ENCODE assay signal across 11 cellular contexts in genomic region chr16:65119905-65120341, GRCh38. TPM values are rescaled to one million over a fixed set of nuclear protein-coding genes. Genes with fewer than 3 reads are reported as not detected.
DNase-seq lines count a peak whose midpoint lies in the region; ATAC-seq and TF ChIP-seq lines count a peak whose summit lies in the region.
"Had no signal": no experiment of that assay in that cellular context is flagged by ENCODE, and none has a peak within 500 bp of the region (broad histone marks: within the 10 kb centered on the region; RNA-seq: fewer than 3 reads in every experiment).

No MANE protein-coding gene starts in this region.

- H3K14ac ChIP-seq in trophoblast cell (ENCODE audit: low read length) = peak overlapping the region; percentile 56

- H3K79me1 ChIP-seq in trophoblast cell (ENCODE audit: low read length) = peaks cover 36% of the 10 kb centered on the region

- POLR2A ChIA-PET in SK-N-SH (lab: Yijun Ruan, JAX) = no interaction called here

- no peak overlapping the region for H3K27ac Mint-ChIP-seq in stimulated activated naive CD8-positive, alpha-beta T cell treated with anti-CD3 and anti-CD28 coated beads, Interleukin-15, amount 100 ng/mL, for 72 hours

- 46% methylated on average over 8 of the region's 8 CpGs for WGBS in SK-N-SH (ENCODE audit: low lambda C conversion rate)
- no CpG with 5 or more reads among the region's 8 CpGs for WGBS in trophoblast cell (ENCODE audit: extremely low coverage, insufficient coverage, insufficient read length)

- H3K9me3 ChIP-seq in SK-N-SH = no peaks in the 10 kb centered on the region
- no peaks in the 10 kb centered on the region for H3K9me3 ChIP-seq in trophoblast cell (ENCODE audit: insufficient read depth, low read depth, low read length)

- H3K27me3 ChIP-seq in SK-N-SH (ENCODE audit: insufficient read depth) (no peaks in the 10 kb centered on the region), trophoblast cell (ENCODE audit: insufficient read depth, low read length) (peaks cover 5% of the 10 kb centered on the region)

- peak overlapping the region; percentile 64 for H2BK5ac ChIP-seq in trophoblast cell (ENCODE audit: low read depth, low read length, poor library complexity)

- no peak overlapping the region for H2AFZ ChIP-seq in SK-N-SH (ENCODE audit: low read depth)
- no peak overlapping the region for H2AFZ ChIP-seq in trophoblast cell (ENCODE audit: insufficient read depth, low read length, poor library complexity)

- H3K4ac ChIP-seq in trophoblast cell (ENCODE audit: low read depth, low read length) = peak overlapping the region; percentile 98

- H3K9me2 ChIP-seq in SK-N-SH = no peaks in the 10 kb centered on the region

- peaks cover 55% of the 10 kb centered on the region for H3K27me3 Mint-ChIP-seq in stimulated activated naive CD8-positive, alpha-beta T cell treated with anti-CD3 and anti-CD28 coated beads, Interleukin-15, amount 100 ng/mL, for 72 hours

- TF ChIP-seq EP300 in SK-N-SH (IDR thresholded peaks at IDR 0.05; ENCODE audit: borderline replicate concordance in 1 of 2, low read depth in 1 of 2, low read length in 1 of 2) = no peak

- TF ChIP-seq CTCF in AG09319 (IDR thresholded peaks at IDR 0.05; ENCODE audit: low read depth, low read length) (no peak), SK-N-SH (IDR thresholded peaks at IDR 0.05) (no peak)

- no peak overlapping the region for H2AK5ac ChIP-seq in trophoblast cell (ENCODE audit: low read length)

- H4K8ac ChIP-seq in trophoblast cell (ENCODE audit: low read depth, low read length) = peak overlapping the region; percentile 52

- H3K18ac ChIP-seq in trophoblast cell (ENCODE audit: low read length) = peak overlapping the region; percentile 91

- H3K4me3 ChIP-seq in SK-N-SH (ENCODE audit: low read depth in 2 of 2, low read length in 1 of 2) = peak overlapping the region; percentile 83 to 90
- peak overlapping the region; percentile 69 for H3K4me3 ChIP-seq in trophoblast cell (ENCODE audit: low read depth, low read length)

- H3K27ac ChIP-seq in SK-N-SH (ENCODE audit: low read depth in 2 of 2, low read length in 1 of 2) = peak overlapping the region; percentile 84 to 97
- peak overlapping the region; percentile 87 for H3K27ac ChIP-seq in trophoblast cell (ENCODE audit: low read depth, low read length)

- DNase-seq in AG09319 (ENCODE audit: extremely low read depth, low read depth) = peak; percentile 55
- no peak for DNase-seq in SK-N-SH
- peak; percentile 18 for DNase-seq in glomerular visceral epithelial cell (ENCODE audit: extremely low spot score)
- no peak for DNase-seq in trophoblast cell
- DNase-seq in GM19240 (ENCODE audit: insufficient read length, low spot score) = no peak
- DNase-seq in stimulated activated naive CD8-positive, alpha-beta T cell treated with anti-CD3 and anti-CD28 coated beads, Interleukin-15, amount 100 ng/mL, for 72 hours = no peak
- DNase-seq in effector CD8-positive, alpha-beta T cell (lab: John Stamatoyannopoulos, UW) = no peak
- DNase-seq: activated T-cell treated with anti-CD3 and anti-CD28 coated beads, Interleukin-2, amount 50 U/mL, for 48 hours; COR-L47 had no signal

- H3K36me3 ChIP-seq in SK-N-SH (replicated peaks in 1 of 2; ENCODE audit: control insufficient read depth in 1 of 2, insufficient read depth in 2 of 2, low read length in 1 of 2) (peaks cover 15 to 30% of the 10 kb centered on the region in 2 experiments), trophoblast cell (ENCODE audit: control insufficient read depth in 1 of 2, insufficient read depth in 2 of 2, low read length in 2 of 2) (peaks cover 0 to 11% of the 10 kb centered on the region in 2 experiments)

- peak overlapping the region; percentile 34 for H4K91ac ChIP-seq in trophoblast cell (ENCODE audit: low read depth, low read length)

- H4K20me1 ChIP-seq in SK-N-SH (ENCODE audit: insufficient read depth) = peaks cover 42% of the 10 kb centered on the region

- H3K4me3 Mint-ChIP-seq in stimulated activated naive CD8-positive, alpha-beta T cell treated with anti-CD3 and anti-CD28 coated beads, Interleukin-15, amount 100 ng/mL, for 72 hours = no peak overlapping the region

- TF ChIP-seq RAD21 in SK-N-SH (IDR thresholded peaks at IDR 0.05; ENCODE audit: low read length) = no peak

- H3K79me2 ChIP-seq in SK-N-SH (ENCODE audit: insufficient read depth) (peaks cover 85% of the 10 kb centered on the region), trophoblast cell (ENCODE audit: control insufficient read depth, insufficient read depth, low read length, poor library complexity) (peaks cover 31% of the 10 kb centered on the region)

- no peak overlapping the region for H3K23ac ChIP-seq in trophoblast cell (ENCODE audit: low read length)

- H3F3A ChIP-seq in SK-N-SH (replicated peaks; ENCODE audit: insufficient read depth) = peaks cover 26% of the 10 kb centered on the region

- H3K9me3 Mint-ChIP-seq in stimulated activated naive CD8-positive, alpha-beta T cell treated with anti-CD3 and anti-CD28 coated beads, Interleukin-15, amount 100 ng/mL, for 72 hours = no peaks in the 10 kb centered on the region

- H3K9ac ChIP-seq in SK-N-SH (peak overlapping the region; percentile 94), trophoblast cell (ENCODE audit: low read length) (peak overlapping the region; percentile 97)

- H4K12ac ChIP-seq in trophoblast cell (ENCODE audit: low read depth, low read length) = no peak overlapping the region

- H3K4me2 ChIP-seq in SK-N-SH = peak overlapping the region; percentile 83
- peak overlapping the region; percentile 86 for H3K4me2 ChIP-seq in trophoblast cell (ENCODE audit: low read length)

- H2BK12ac ChIP-seq in trophoblast cell (ENCODE audit: low read length) = peak overlapping the region; percentile 63

- peak overlapping the region; percentile 20 for H2BK120ac ChIP-seq in trophoblast cell (ENCODE audit: insufficient read depth, low read length, poor library complexity)

- H3K4me1 Mint-ChIP-seq in stimulated activated naive CD8-positive, alpha-beta T cell treated with anti-CD3 and anti-CD28 coated beads, Interleukin-15, amount 100 ng/mL, for 72 hours = no peaks in the 10 kb centered on the region

- peaks cover 31 to 42% of the 10 kb centered on the region in 2 experiments for H3K4me1 ChIP-seq in SK-N-SH (ENCODE audit: control insufficient read depth in 1 of 2, insufficient read depth in 2 of 2, low read depth in 1 of 2, low read length in 1 of 2)
- peaks cover 7 to 15% of the 10 kb centered on the region in 2 experiments for H3K4me1 ChIP-seq in trophoblast cell (ENCODE audit: control insufficient read depth in 1 of 2, insufficient read depth in 2 of 2, low read length in 2 of 2)

- ATAC-seq in HG02981 (IDR thresholded peaks at IDR 0.05; ENCODE audit: unreplicated experiment) = no peak
- no peak for ATAC-seq in stimulated activated naive CD8-positive, alpha-beta T cell treated with anti-CD3 and anti-CD28 coated beads, Interleukin-15, amount 100 ng/mL, for 72 hours
- ATAC-seq: Panc1 had no signal

- CTCF ChIA-PET in SK-N-SH (lab: Yijun Ruan, JAX) = interaction anchor here (1.7 kb wide), 1 partner anchor 1659 kb away, joined by 7 read pairs; no protein-coding TSS in a partner anchor

TF ChIP-seq in SK-N-SH, 30 proteins besides CTCF, POLR2A, EP300 and RAD21:
- peak; percentile 13 for TF ChIP-seq TAF1 (IDR thresholded peaks at IDR 0.05; ENCODE audit: borderline replicate concordance, low read depth, low read length)
- no peak for TF ChIP-seq MEF2A (IDR thresholded peaks at IDR 0.05; ENCODE audit: borderline replicate concordance, low read depth)

RNA-seq across cellular contexts. Expression of gene CDH11, which starts 1.9 kb away (rescaled TPM):
- 269 and 278 TPM in 2 replicates for polyA plus RNA-seq in SK-N-SH (2012; rRNA removed)
- polyA plus RNA-seq in SK-N-SH (2012; cell fraction: cytosol; rRNA removed) = 135 and 215 TPM in 2 replicates
- 219 and 308 TPM in 2 replicates for polyA plus RNA-seq in SK-N-SH (2012; cell fraction: nucleus; rRNA removed)
- polyA plus RNA-seq in trophoblast cell (2013) = 118 and 123 TPM in 2 replicates

Comparison
In these comparisons a context has a peak if more than half of its experiments do, and no peak if none do; other contexts are left out.
1. DNase-seq: peak in AG09319 (single experiment) and glomerular visceral epithelial cell (single experiment); none in SK-N-SH (single experiment), trophoblast cell (0 of 2), GM19240 (single experiment), stimulated activated naive CD8-positive, alpha-beta T cell treated with anti-CD3 and anti-CD28 coated beads, Interleukin-15, amount 100 ng/mL, for 72 hours (0 of 2) and effector CD8-positive, alpha-beta T cell (single experiment).